Comparison of ENCODE assay signal across 28 cellular contexts in the genomic region with DNA sequence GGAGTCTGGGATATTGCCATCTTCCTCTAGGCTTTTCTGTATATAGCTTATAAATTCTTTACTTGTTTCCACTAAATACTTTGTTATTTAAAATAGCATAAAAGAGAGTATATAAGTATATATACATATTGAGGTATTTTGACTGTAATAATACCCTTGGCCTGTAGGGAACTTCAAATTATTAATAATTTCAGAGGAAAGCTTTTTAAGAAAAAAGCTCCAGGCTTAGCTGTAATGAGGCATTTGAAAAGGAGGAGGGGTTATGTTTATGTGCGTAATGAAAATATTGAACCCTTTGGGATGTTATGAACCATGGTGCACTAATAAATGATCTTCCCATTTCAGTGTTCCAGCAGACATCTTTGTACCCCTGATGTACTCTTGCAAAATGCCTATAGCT.
A peak's percentile ranks its signal among the peaks of the same experiment; 100 is the strongest.
DNase-seq lines count a peak whose midpoint lies in the region; ATAC-seq and TF ChIP-seq lines count a peak whose summit lies in the region.
"Had no signal": no experiment of that assay in that cellular context is flagged by ENCODE, and none has a peak within 500 bp of the region (broad histone marks: within the 10 kb centered on the region; RNA-seq: fewer than 3 reads in every experiment).

No MANE protein-coding gene starts in this region.

- no peak overlapping the region for H3K4me2 ChIP-seq in neural progenitor cell
- H3K4me2 ChIP-seq: KMS-11 had no signal

- no peak overlapping the region for H2AFZ ChIP-seq in neural progenitor cell (replicated peaks)

- H3K27me3 ChIP-seq in neural progenitor cell = no peaks in the 10 kb centered on the region
- H3K27me3 ChIP-seq: BE2C had no signal

- H3K4me3 ChIP-seq in neural progenitor cell = no peak overlapping the region
- H3K4me3 ChIP-seq in foreskin fibroblast (ENCODE audit: low read depth in 1 of 2, low read length in 2 of 2) = no peak overlapping the region

- H3K9ac ChIP-seq in neural progenitor cell = no peak overlapping the region
- H3K9ac ChIP-seq: KMS-11 had no signal

- peak; percentile 46 for TF ChIP-seq CTCF in endothelial cell (IDR thresholded peaks at IDR 0.05; ENCODE audit: unreplicated experiment)
- peak; percentile 11 for TF ChIP-seq CTCF in neural progenitor cell (IDR thresholded peaks at IDR 0.05)
- TF ChIP-seq CTCF in foreskin fibroblast (IDR thresholded peaks at IDR 0.05; ENCODE audit: low read depth, low read length) = no peak

- H3K4me3 Mint-ChIP-seq in endothelial cell (ENCODE audit: unreplicated experiment) (no peak overlapping the region), neural progenitor cell (no peak overlapping the region)
- H3K4me3 Mint-ChIP-seq: CD14-positive monocyte; CD8-positive, alpha-beta memory T cell; IgD-negative memory B cell had no signal

- H3K4me1 Mint-ChIP-seq in endothelial cell (ENCODE audit: unreplicated experiment) (no peaks in the 10 kb centered on the region), neural progenitor cell (peaks cover 24% of the 10 kb centered on the region)
- H3K4me1 Mint-ChIP-seq: CD14-positive monocyte; CD8-positive, alpha-beta memory T cell; IgD-negative memory B cell had no signal

- H3K79me2 ChIP-seq in neural progenitor cell (ENCODE audit: low read depth) = no peaks in the 10 kb centered on the region

- H4K20me1 ChIP-seq in neural progenitor cell (ENCODE audit: low read depth) = no peaks in the 10 kb centered on the region

- H3K9me3 Mint-ChIP-seq in endothelial cell (ENCODE audit: unreplicated experiment) (no peaks in the 10 kb centered on the region), neural progenitor cell (peaks cover 8% of the 10 kb centered on the region)
- H3K9me3 Mint-ChIP-seq: CD14-positive monocyte; CD8-positive, alpha-beta memory T cell; IgD-negative memory B cell had no signal

- DNase-seq in DMS53 (lab: John Stamatoyannopoulos, UW) (peak; percentile 1), DMS53 treated with DMSO at 0.1 percent for 48 hours (lab: John Stamatoyannopoulos, UW; ENCODE audit: unreplicated experiment) (no peak), endothelial cell (ENCODE audit: low spot score) (no peak), neural progenitor cell (ENCODE audit: low spot score) (no peak), foreskin fibroblast (no peak), NCI-H1930 (lab: John Stamatoyannopoulos, UW) (no peak)
- DNase-seq: ACHN; BE2C; Calu3; CD8-positive, alpha-beta memory T cell; DMS153; GOT3; HCEC 1CT; MM.1S; NCI-H1694; NCI-H2081; NCI-H2171; NCI-H226; NCI-H510A; NCI-H69; SHP77 had no signal

- H3K36me3 ChIP-seq in neural progenitor cell = no peaks in the 10 kb centered on the region
- H3K36me3 ChIP-seq: BE2C had no signal

- peaks cover 29% of the 10 kb centered on the region for H3K4me1 ChIP-seq in neural progenitor cell
- H3K4me1 ChIP-seq: BE2C had no signal

- peaks cover 2% of the 10 kb centered on the region for H3K27me3 Mint-ChIP-seq in endothelial cell (ENCODE audit: unreplicated experiment)
- H3K27me3 Mint-ChIP-seq in neural progenitor cell (ENCODE audit: insufficient read depth, low read depth) = no peaks in the 10 kb centered on the region
- H3K27me3 Mint-ChIP-seq: IgD-negative memory B cell had no signal

- H3K27ac ChIP-seq in neural progenitor cell = no peak overlapping the region
- H3K27ac ChIP-seq: 22Rv1, KMS-11, RWPE1 had no signal

- H3K27ac Mint-ChIP-seq in endothelial cell (ENCODE audit: unreplicated experiment) (no peak overlapping the region), neural progenitor cell (no peak overlapping the region)
- H3K27ac Mint-ChIP-seq: CD14-positive monocyte; CD8-positive, alpha-beta memory T cell; IgD-negative memory B cell had no signal

- H3F3A ChIP-seq in neural progenitor cell (ENCODE audit: low read depth) = peaks cover 4% of the 10 kb centered on the region

- H3K36me3 Mint-ChIP-seq in endothelial cell (ENCODE audit: low read depth, unreplicated experiment) = no peaks in the 10 kb centered on the region
- H3K36me3 Mint-ChIP-seq in neural progenitor cell = no peaks in the 10 kb centered on the region
- H3K36me3 Mint-ChIP-seq: CD8-positive, alpha-beta memory T cell; IgD-negative memory B cell had no signal

- ATAC-seq in HG03354 (IDR thresholded peaks at IDR 0.05; ENCODE audit: poor library complexity, severe bottlenecking, unreplicated experiment) = no peak
- ATAC-seq: Panc1 had no signal

- H3K9me3 ChIP-seq in neural progenitor cell (ENCODE audit: low read depth) = no peaks in the 10 kb centered on the region
- H3K9me3 ChIP-seq: BE2C had no signal
